Comparison of ENCODE assay signal across 2 cellular contexts in the genomic region with DNA sequence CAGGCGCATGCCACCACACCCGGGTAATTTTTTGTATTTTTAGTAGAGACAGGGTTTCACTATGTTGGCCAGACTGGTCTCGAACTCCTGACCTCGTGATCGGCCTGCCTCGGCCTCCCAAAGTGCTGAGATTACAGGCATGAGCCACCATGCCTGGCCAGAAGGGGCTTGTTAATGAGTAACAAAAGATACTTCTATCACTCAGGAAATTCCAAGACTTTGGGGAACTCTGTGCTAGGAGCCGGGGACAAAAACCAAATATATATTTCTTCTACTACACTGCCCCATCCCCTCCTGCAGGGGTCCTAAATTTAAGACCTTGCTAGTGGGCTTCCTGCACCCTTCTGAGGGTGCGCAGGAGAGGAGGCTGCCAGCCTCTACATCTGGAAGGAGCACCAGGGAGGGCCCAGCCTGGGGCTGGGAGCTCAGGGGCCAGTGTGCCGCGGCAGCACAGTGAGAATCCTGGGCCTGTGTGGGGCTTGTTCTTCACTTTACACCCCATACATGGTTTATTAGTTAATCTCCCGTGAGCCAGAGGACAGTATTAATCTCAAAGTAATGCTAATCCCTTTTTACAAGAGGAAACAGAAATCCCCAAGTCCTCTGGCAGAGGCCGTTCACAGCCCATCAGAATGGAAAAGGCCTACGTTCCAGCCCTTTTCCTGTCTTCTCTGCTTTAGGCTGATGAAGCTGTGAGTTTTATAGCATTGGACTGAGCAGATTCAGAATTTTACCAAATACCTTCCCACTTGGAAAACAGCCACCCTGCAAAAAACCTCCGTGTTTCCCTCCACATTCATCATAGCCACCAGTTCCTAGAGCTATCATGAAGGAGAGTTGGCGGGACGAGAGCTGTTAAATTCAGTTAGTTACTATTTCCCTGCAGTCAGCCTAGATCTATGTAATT.
TF ChIP-seq lines count a peak whose summit lies in the region.

No MANE protein-coding gene starts in this region.

TF ChIP-seq in liver, 16 proteins besides CTCF, POLR2A, EP300 and RAD21:
- no peak for TF ChIP-seq SP1 (IDR thresholded peaks at IDR 0.05)

TF ChIP-seq in HepG2, 621 proteins besides CTCF, POLR2A, EP300 and RAD21:
- TF ChIP-seq ERF (CRISPR knock-in tag; IDR thresholded peaks at IDR 0.05) (no peak), ZNF143 (CRISPR knock-in tag; IDR thresholded peaks at IDR 0.05) (no peak), GTF3A (CRISPR knock-in tag; conservative IDR thresholded peaks at IDR 0.05) (no peak), ZNF274 (CRISPR knock-in tag; IDR thresholded peaks at IDR 0.05) (no peak), HOXA3 (CRISPR knock-in tag; IDR thresholded peaks at IDR 0.05) (no peak), ZNF224 (CRISPR knock-in tag; IDR thresholded peaks at IDR 0.05) (no peak), ZNF549 (CRISPR knock-in tag; IDR thresholded peaks at IDR 0.05) (no peak), ZNF530 (CRISPR knock-in tag; IDR thresholded peaks at IDR 0.05; ENCODE audit: low read depth) (no peak), SATB2 (CRISPR knock-in tag; IDR thresholded peaks at IDR 0.05) (no peak), SOX5 (CRISPR knock-in tag; IDR thresholded peaks at IDR 0.05; ENCODE audit: borderline replicate concordance) (no peak), CCDC6 (CRISPR knock-in tag; IDR thresholded peaks at IDR 0.05) (no peak), ZNF432 (CRISPR knock-in tag; IDR thresholded peaks at IDR 0.05; ENCODE audit: borderline replicate concordance) (no peak)
- TF ChIP-seq, protein P1, sequence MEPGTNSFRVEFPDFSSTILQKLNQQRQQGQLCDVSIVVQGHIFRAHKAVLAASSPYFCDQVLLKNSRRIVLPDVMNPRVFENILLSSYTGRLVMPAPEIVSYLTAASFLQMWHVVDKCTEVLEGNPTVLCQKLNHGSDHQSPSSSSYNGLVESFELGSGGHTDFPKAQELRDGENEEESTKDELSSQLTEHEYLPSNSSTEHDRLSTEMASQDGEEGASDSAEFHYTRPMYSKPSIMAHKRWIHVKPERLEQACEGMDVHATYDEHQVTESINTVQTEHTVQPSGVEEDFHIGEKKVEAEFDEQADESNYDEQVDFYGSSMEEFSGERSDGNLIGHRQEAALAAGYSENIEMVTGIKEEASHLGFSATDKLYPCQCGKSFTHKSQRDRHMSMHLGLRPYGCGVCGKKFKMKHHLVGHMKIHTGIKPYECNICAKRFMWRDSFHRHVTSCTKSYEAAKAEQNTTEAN (CRISPR knock-in tag; conservative IDR thresholded peaks at IDR 0.05) = no peak
- TF ChIP-seq, protein P2, sequence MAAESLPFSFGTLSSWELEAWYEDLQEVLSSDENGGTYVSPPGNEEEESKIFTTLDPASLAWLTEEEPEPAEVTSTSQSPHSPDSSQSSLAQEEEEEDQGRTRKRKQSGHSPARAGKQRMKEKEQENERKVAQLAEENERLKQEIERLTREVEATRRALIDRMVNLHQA (CRISPR knock-in tag; IDR thresholded peaks at IDR 0.05) = no peak
- TF ChIP-seq, protein P3, sequence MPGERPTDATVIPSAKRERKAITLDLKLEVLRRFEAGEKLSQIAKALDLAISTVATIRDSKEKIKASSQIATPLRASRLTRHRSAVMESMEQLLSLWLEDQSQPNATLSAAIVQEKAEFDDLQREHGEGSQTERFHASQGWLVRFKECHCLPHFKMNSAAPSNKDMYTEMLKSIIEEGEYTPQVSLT (CRISPR knock-in tag; IDR thresholded peaks at IDR 0.05; ENCODE audit: borderline replicate concordance, low read depth) = no peak
- TF ChIP-seq, protein P4, sequence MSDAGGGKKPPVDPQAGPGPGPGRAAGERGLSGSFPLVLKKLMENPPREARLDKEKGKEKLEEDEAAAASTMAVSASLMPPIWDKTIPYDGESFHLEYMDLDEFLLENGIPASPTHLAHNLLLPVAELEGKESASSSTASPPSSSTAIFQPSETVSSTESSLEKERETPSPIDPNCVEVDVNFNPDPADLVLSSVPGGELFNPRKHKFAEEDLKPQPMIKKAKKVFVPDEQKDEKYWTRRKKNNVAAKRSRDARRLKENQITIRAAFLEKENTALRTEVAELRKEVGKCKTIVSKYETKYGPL (CRISPR knock-in tag; IDR thresholded peaks at IDR 0.05) = no peak
- TF ChIP-seq, protein P5, sequence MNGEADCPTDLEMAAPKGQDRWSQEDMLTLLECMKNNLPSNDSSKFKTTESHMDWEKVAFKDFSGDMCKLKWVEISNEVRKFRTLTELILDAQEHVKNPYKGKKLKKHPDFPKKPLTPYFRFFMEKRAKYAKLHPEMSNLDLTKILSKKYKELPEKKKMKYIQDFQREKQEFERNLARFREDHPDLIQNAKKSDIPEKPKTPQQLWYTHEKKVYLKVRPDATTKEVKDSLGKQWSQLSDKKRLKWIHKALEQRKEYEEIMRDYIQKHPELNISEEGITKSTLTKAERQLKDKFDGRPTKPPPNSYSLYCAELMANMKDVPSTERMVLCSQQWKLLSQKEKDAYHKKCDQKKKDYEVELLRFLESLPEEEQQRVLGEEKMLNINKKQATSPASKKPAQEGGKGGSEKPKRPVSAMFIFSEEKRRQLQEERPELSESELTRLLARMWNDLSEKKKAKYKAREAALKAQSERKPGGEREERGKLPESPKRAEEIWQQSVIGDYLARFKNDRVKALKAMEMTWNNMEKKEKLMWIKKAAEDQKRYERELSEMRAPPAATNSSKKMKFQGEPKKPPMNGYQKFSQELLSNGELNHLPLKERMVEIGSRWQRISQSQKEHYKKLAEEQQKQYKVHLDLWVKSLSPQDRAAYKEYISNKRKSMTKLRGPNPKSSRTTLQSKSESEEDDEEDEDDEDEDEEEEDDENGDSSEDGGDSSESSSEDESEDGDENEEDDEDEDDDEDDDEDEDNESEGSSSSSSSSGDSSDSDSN (CRISPR knock-in tag; IDR thresholded peaks at IDR 0.05) = no peak
- TF ChIP-seq, protein P6, sequence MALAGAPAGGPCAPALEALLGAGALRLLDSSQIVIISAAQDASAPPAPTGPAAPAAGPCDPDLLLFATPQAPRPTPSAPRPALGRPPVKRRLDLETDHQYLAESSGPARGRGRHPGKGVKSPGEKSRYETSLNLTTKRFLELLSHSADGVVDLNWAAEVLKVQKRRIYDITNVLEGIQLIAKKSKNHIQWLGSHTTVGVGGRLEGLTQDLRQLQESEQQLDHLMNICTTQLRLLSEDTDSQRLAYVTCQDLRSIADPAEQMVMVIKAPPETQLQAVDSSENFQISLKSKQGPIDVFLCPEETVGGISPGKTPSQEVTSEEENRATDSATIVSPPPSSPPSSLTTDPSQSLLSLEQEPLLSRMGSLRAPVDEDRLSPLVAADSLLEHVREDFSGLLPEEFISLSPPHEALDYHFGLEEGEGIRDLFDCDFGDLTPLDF (CRISPR knock-in tag; IDR thresholded peaks at IDR 0.05) = no peak
- TF ChIP-seq, protein P7, sequence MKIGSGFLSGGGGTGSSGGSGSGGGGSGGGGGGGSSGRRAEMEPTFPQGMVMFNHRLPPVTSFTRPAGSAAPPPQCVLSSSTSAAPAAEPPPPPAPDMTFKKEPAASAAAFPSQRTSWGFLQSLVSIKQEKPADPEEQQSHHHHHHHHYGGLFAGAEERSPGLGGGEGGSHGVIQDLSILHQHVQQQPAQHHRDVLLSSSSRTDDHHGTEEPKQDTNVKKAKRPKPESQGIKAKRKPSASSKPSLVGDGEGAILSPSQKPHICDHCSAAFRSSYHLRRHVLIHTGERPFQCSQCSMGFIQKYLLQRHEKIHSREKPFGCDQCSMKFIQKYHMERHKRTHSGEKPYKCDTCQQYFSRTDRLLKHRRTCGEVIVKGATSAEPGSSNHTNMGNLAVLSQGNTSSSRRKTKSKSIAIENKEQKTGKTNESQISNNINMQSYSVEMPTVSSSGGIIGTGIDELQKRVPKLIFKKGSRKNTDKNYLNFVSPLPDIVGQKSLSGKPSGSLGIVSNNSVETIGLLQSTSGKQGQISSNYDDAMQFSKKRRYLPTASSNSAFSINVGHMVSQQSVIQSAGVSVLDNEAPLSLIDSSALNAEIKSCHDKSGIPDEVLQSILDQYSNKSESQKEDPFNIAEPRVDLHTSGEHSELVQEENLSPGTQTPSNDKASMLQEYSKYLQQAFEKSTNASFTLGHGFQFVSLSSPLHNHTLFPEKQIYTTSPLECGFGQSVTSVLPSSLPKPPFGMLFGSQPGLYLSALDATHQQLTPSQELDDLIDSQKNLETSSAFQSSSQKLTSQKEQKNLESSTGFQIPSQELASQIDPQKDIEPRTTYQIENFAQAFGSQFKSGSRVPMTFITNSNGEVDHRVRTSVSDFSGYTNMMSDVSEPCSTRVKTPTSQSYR (CRISPR knock-in tag; IDR thresholded peaks at IDR 0.05; ENCODE audit: borderline replicate concordance) = no peak
TF ChIP-seq in HepG2: peak in this region for 0.
